15 cellular contexts compared by ENCODE assay signal in genomic region chr17:74916136-74916850, GRCh38. TPM values are rescaled to one million over a fixed set of nuclear protein-coding genes. Genes with fewer than 3 reads are reported as not detected.
A peak's percentile ranks its signal among the peaks of the same experiment; 100 is the strongest.
DNase-seq lines count a peak whose midpoint lies in the region; ATAC-seq, FAIRE-seq and TF ChIP-seq lines count a peak whose summit lies in the region.
"Had no signal": no experiment of that assay in that cellular context is flagged by ENCODE, and none has a peak within 500 bp of the region (broad histone marks: within the 10 kb centered on the region; RNA-seq: fewer than 3 reads in every experiment).

No MANE protein-coding gene starts in this region.

- H3K9ac ChIP-seq in kidney (ENCODE audit: low read length in 2 of 2) = no peak overlapping the region

- ATAC-seq in HG03378 (IDR thresholded peaks at IDR 0.05; ENCODE audit: unreplicated experiment) = no peak

- no peak overlapping the region for H3K27ac ChIP-seq in kidney (ENCODE audit: low read depth in 2 of 2, low read length in 2 of 2)
- H3K27ac ChIP-seq: 22Rv1; BLaER1 treated with 17β-estradiol and CSF1 and Interleukin-3, amounts not matched to agents 10 nM and 100 nM had no signal

- TF ChIP-seq CTCF in kidney (IDR thresholded peaks at IDR 0.05; ENCODE audit: borderline replicate concordance, extremely low read depth, insufficient read depth) = no peak

- FAIRE-seq in HTR-8/SVneo (lab: Jason Lieb, UNC) (peak; percentile 66), kidney (lab: Jason Lieb, UNC) (no peak)

- H3K36me3 ChIP-seq in kidney (ENCODE audit: control insufficient read depth in 1 of 2, insufficient read depth in 2 of 2, low read length in 2 of 2) = no peaks in the 10 kb centered on the region
- H3K36me3 ChIP-seq: BLaER1 treated with 17β-estradiol and CSF1 and Interleukin-3, amounts not matched to agents 10 nM and 100 nM had no signal

- no peaks in the 10 kb centered on the region for H3K9me3 ChIP-seq in kidney (ENCODE audit: control insufficient read depth in 1 of 2, low read length in 2 of 2)

- intact Hi-C loops in kidney (cut with DNase I) = no loop called here

- no peak overlapping the region for H3K4me3 ChIP-seq in kidney (ENCODE audit: low read length in 2 of 2)
- H3K4me3 ChIP-seq: BLaER1 treated with 17β-estradiol and CSF1 and Interleukin-3, amounts not matched to agents 10 nM and 100 nM had no signal

- DNase-seq in NCI-H524 (lab: John Stamatoyannopoulos, UW) = peak; percentile 32 to 59
- DNase-seq in NCI-H524 treated with DMSO at 0.1 percent for 48 hours (lab: John Stamatoyannopoulos, UW) = no peak
- no peak for DNase-seq in HTR-8/SVneo (ENCODE audit: insufficient read length, low spot score)
- peak; percentile 41 for DNase-seq in kidney
- DNase-seq in NCI-H146 (lab: John Stamatoyannopoulos, UW) = no peak
- DNase-seq in stimulated activated CD8-positive, alpha-beta memory T cell treated with anti-CD3 and anti-CD28 coated beads, Interleukin-4, amount 100 ng/mL, for 48 hours = no peak
- DNase-seq: CD4-positive, CD25-positive, alpha-beta regulatory T cell; DMS53 had no signal

- peaks cover 0 to 2% of the 10 kb centered on the region in 2 donors for H3K4me1 ChIP-seq in kidney (ENCODE audit: control insufficient read depth in 1 of 2, insufficient read depth in 1 of 2, low read depth in 1 of 2, low read length in 2 of 2)

RNA-seq across cellular contexts. Expression of gene USH1G, which starts 6.8 kb away (rescaled TPM):
- 0.22 TPM for total RNA-seq in kidney
- polyA plus RNA-seq in kidney (ENCODE audit: insufficient read depth, low read depth, low replicate concordance) = 0.17 TPM
- total RNA-seq: A673; CD4-positive, CD25-positive, alpha-beta regulatory T cell; Daoy; HT-29 had no signal
- polyA plus RNA-seq: CD4-positive, CD25-positive, alpha-beta regulatory T cell had no signal

RNA-seq across cellular contexts. Expression of gene OTOP2, which starts 7.8 kb away (rescaled TPM):
- not detected for total RNA-seq in kidney
- not detected for polyA plus RNA-seq in kidney (ENCODE audit: insufficient read depth, low read depth, low replicate concordance)
- total RNA-seq: A673; CD4-positive, CD25-positive, alpha-beta regulatory T cell; Daoy; H4; HT-29 had no signal
- polyA plus RNA-seq: CD4-positive, CD25-positive, alpha-beta regulatory T cell had no signal

RNA-seq across cellular contexts. Expression of gene OTOP3, which starts 19.4 kb away (rescaled TPM):
- total RNA-seq in kidney = not detected
- polyA plus RNA-seq in kidney (ENCODE audit: insufficient read depth, low read depth, low replicate concordance) = not detected
- total RNA-seq: A673; CD4-positive, CD25-positive, alpha-beta regulatory T cell; Daoy; H4; HT-29 had no signal
- polyA plus RNA-seq: CD4-positive, CD25-positive, alpha-beta regulatory T cell had no signal

RNA-seq across cellular contexts. Expression of gene FADS6, which starts 22.9 kb away (rescaled TPM):
- total RNA-seq in kidney = not detected
- not detected for polyA plus RNA-seq in kidney (ENCODE audit: insufficient read depth, low read depth, low replicate concordance)
- total RNA-seq: A673; CD4-positive, CD25-positive, alpha-beta regulatory T cell; Daoy; H4; HT-29 had no signal
- polyA plus RNA-seq: CD4-positive, CD25-positive, alpha-beta regulatory T cell had no signal

RNA-seq across cellular contexts. Expression of gene FDXR, which starts 43.5 kb away (rescaled TPM):
- total RNA-seq in kidney = 9.0 TPM
- polyA plus RNA-seq in kidney (ENCODE audit: insufficient read depth, low read depth, low replicate concordance) = 15.2 TPM

Comparison
In these comparisons a context has a peak if more than half of its experiments do, and no peak if none do; other contexts are left out.
1. DNase-seq: peak in NCI-H524 (2 of 2) and kidney (single experiment); none in NCI-H524 treated with DMSO at 0.1 percent for 48 hours (single experiment), HTR-8/SVneo (single experiment), NCI-H146 (single experiment) and stimulated activated CD8-positive, alpha-beta memory T cell treated with anti-CD3 and anti-CD28 coated beads, Interleukin-4, amount 100 ng/mL, for 48 hours (single experiment).